10 cellular contexts compared by ENCODE assay signal in genomic region chr10:29804025-29804852, GRCh38.
DNase-seq lines count a peak whose midpoint lies in the region; ATAC-seq and TF ChIP-seq lines count a peak whose summit lies in the region.
"Had no signal": no experiment of that assay in that cellular context is flagged by ENCODE, and none has a peak within 500 bp of the region (broad histone marks: within the 10 kb centered on the region; RNA-seq: fewer than 3 reads in every experiment).

No MANE protein-coding gene starts in this region.

- H3K9me3 ChIP-seq in esophagus (ENCODE audit: control insufficient read depth in 2 of 2, insufficient read depth in 1 of 2, low read depth in 1 of 2, low read length in 1 of 2) = no peaks in the 10 kb centered on the region
- H3K9me3 ChIP-seq in prostate gland = no peaks in the 10 kb centered on the region

- WGBS in esophagus, 2 donors = 57 to 58% methylated on average over 5 of the region's 5 CpGs
- 74% methylated on average over 5 of the region's 5 CpGs for WGBS in prostate gland

- H3K36me3 ChIP-seq in esophagus (ENCODE audit: control insufficient read depth in 2 of 2, insufficient read depth in 2 of 2, low read length in 1 of 2) (no peaks in the 10 kb centered on the region), prostate gland (no peaks in the 10 kb centered on the region)

- no peak for TF ChIP-seq POLR2A in prostate gland (IDR thresholded peaks at IDR 0.05)

- intact Hi-C loops in prostate gland (cut with DNase I) = no loop called here

- peaks cover 2 to 15% of the 10 kb centered on the region in 2 donors for H3K4me1 ChIP-seq in esophagus (ENCODE audit: control insufficient read depth in 2 of 2, insufficient read depth in 2 of 2, low read length in 1 of 2)
- H3K4me1 ChIP-seq in prostate gland (replicated peaks) = peaks cover 2% of the 10 kb centered on the region

- DNase-seq in DMS153 (lab: John Stamatoyannopoulos, UW) (peak; percentile 34), DMS153 treated with DMSO at 0.1 percent for 48 hours (lab: John Stamatoyannopoulos, UW; ENCODE audit: unreplicated experiment) (no peak), NCI-H446 treated with DMSO at 0.1 percent for 48 hours (lab: John Stamatoyannopoulos, UW) (peak; percentile 64), prostate gland (ENCODE audit: low spot score) (peak; percentile 70), retina (no peak)

- H3K27ac ChIP-seq in esophagus (ENCODE audit: low read depth in 2 of 2, low read length in 1 of 2) = peak overlapping the region; percentile 79 to 81
- H3K27ac ChIP-seq in prostate gland = peak overlapping the region; percentile 18 to 47
- H3K27ac ChIP-seq: 22Rv1, SK-N-MC had no signal

- H3K27me3 ChIP-seq in esophagus (ENCODE audit: control insufficient read depth in 1 of 2, insufficient read depth in 2 of 2, low read length in 2 of 2) = no peaks in the 10 kb centered on the region
- no peaks in the 10 kb centered on the region for H3K27me3 ChIP-seq in prostate gland (replicated peaks; ENCODE audit: insufficient read depth)

- no peak for ATAC-seq in GM21723 (IDR thresholded peaks at IDR 0.05; ENCODE audit: unreplicated experiment)
- no peak for ATAC-seq in HG02610 (IDR thresholded peaks at IDR 0.05; ENCODE audit: unreplicated experiment)

- TF ChIP-seq CTCF in prostate gland (IDR thresholded peaks at IDR 0.05) = no peak

- H3K4me3 ChIP-seq in esophagus (ENCODE audit: low read depth in 1 of 2, low read length in 2 of 2) (no peak overlapping the region), prostate gland (no peak overlapping the region)
- H3K4me3 ChIP-seq: SK-N-MC had no signal

Comparison
In these comparisons a context has a peak if more than half of its experiments do, and no peak if none do; other contexts are left out.
1. DNase-seq: peak in DMS153 (single experiment), NCI-H446 treated with DMSO at 0.1 percent for 48 hours (single experiment) and prostate gland (single experiment); none in DMS153 treated with DMSO at 0.1 percent for 48 hours (single experiment) and retina (single experiment).